8 cellular contexts compared by ENCODE assay signal in the genomic region with DNA sequence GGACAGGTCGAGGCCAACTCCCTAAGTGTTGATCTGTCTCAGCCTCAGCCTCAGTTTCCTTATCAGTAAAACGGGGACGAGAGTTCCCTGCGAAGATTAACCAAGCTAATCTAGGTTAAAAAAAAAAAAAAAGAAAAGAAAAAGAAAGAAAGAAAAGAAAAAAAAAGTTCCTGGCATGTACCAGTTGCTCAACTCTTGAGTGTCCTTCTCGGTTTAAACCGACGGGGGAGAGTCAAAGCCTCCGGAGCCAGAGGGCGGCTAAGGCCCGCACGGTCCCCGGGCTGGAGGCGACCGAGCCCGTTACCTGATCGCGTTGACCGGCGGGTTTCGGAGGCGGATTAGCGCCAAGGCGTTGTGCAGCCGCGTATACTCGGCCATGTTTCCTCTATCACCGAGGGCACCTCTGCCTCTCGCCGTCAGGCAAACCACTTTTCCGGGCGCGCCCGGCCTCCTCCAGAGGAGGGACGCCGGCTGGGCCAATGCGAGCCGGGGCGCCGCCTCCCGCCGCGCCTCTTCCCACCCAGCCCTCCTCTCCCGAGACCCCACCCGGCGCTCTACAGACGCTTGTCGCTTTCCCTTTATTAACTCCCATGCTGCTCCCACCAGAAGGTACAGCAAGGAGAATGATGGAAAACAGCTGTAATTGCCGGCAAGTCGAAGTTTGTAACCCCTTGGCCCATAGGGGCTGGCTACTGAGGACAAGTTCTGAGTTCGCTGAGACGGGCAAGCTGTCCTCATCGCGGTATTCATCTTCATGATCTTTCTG. TPM values are rescaled to one million over a fixed set of nuclear protein-coding genes. Genes with fewer than 3 reads are reported as not detected.
DNase-seq lines count a peak whose midpoint lies in the region; ATAC-seq and TF ChIP-seq lines count a peak whose summit lies in the region.

TSS of gene EHHADH (minus strand) at position 405 of the 766 bp plus-strand sequence. CDS start at position 378, 27 bp downstream.

- peak within 1 kb of the TSS; percentile 58 for H3K4me3 ChIP-seq in HEK293 (ENCODE audit: low read depth, low read length)
- peak within 1 kb of the TSS; percentile 43 to 48 for H3K4me3 ChIP-seq in left lung

- peak; percentile 100 for ATAC-seq in left lung

- H3K27ac ChIP-seq in HEK293 (ENCODE audit: extremely low read depth, low read depth, low read length) (no peak within 1 kb of the TSS), left lung (peak within 1 kb of the TSS in 1 of 2 donors; percentile 72)

- POLR2A ChIA-PET in HEK293 (lab: Yijun Ruan, JAX) = interaction anchor here (0.6 kb wide), 2 partner anchors 128 to 241 kb away, joined by 3 read pairs; no protein-coding TSS in a partner anchor

- H3K27me3 ChIP-seq in left lung = no peaks in the 10 kb centered on the region

- peak; percentile 35 for DNase-seq in DMS79 treated with DMSO at 0.1 percent for 48 hours (lab: John Stamatoyannopoulos, UW)
- peak; percentile 83 for DNase-seq in NCI-H2171 (lab: John Stamatoyannopoulos, UW)
- peak; percentile 27 to 28 for DNase-seq in activated CD4-positive, alpha-beta T cell treated with anti-CD3 and anti-CD28 coated beads for 4 hours
- DNase-seq in dedifferentiated amniotic fluid mesenchymal stem cell (ENCODE audit: extremely low spot score) = peak; percentile 27
- DNase-seq in left lung = peak; percentile 88 to 96
- peak; percentile 29 to 48 for DNase-seq in stimulated activated CD4-positive, alpha-beta T cell treated with anti-CD3 and anti-CD28 coated beads, Interleukin-2, amount 100 ng/mL, for 48 hours
- no peak for DNase-seq in NCI-H1417 treated with DMSO at 0.1 percent for 48 hours (lab: John Stamatoyannopoulos, UW)

- no peaks in the 10 kb centered on the region for H3K4me1 ChIP-seq in HEK293 (ENCODE audit: control insufficient read depth, insufficient read depth, low read length)
- no peaks in the 10 kb centered on the region for H3K4me1 ChIP-seq in left lung

- no peaks in the 10 kb centered on the region for H3K9me3 ChIP-seq in HEK293 (ENCODE audit: control insufficient read depth, insufficient read depth, low read depth, low read length)
- peaks cover 0 to 15% of the 10 kb centered on the region in 2 donors for H3K9me3 ChIP-seq in left lung

- no peaks in the 10 kb centered on the region for H3K36me3 ChIP-seq in HEK293 (ENCODE audit: control insufficient read depth in 2 of 2, insufficient read depth in 1 of 2, low read length in 2 of 2)
- no peaks in the 10 kb centered on the region for H3K36me3 ChIP-seq in left lung

- intact Hi-C loops in left lung (cut with DNase I) = no loop called here

- TF ChIP-seq CTCF in HEK293 (tag by site-specific recombination; IDR thresholded peaks at IDR 0.05) (no peak), left lung (IDR thresholded peaks at IDR 0.05) (no peak)

- CTCF ChIA-PET in HEK293 (lab: Yijun Ruan, JAX) = interaction anchor here (0.5 to 1.0 kb wide), 3 partner anchors 26 to 1558 kb away, joined by 3 to 5 read pairs (median 4); no protein-coding TSS in a partner anchor

TF ChIP-seq in HEK293, 187 proteins besides CTCF, POLR2A, EP300 and RAD21 (continues in another document):
- TF ChIP-seq, protein P1, sequence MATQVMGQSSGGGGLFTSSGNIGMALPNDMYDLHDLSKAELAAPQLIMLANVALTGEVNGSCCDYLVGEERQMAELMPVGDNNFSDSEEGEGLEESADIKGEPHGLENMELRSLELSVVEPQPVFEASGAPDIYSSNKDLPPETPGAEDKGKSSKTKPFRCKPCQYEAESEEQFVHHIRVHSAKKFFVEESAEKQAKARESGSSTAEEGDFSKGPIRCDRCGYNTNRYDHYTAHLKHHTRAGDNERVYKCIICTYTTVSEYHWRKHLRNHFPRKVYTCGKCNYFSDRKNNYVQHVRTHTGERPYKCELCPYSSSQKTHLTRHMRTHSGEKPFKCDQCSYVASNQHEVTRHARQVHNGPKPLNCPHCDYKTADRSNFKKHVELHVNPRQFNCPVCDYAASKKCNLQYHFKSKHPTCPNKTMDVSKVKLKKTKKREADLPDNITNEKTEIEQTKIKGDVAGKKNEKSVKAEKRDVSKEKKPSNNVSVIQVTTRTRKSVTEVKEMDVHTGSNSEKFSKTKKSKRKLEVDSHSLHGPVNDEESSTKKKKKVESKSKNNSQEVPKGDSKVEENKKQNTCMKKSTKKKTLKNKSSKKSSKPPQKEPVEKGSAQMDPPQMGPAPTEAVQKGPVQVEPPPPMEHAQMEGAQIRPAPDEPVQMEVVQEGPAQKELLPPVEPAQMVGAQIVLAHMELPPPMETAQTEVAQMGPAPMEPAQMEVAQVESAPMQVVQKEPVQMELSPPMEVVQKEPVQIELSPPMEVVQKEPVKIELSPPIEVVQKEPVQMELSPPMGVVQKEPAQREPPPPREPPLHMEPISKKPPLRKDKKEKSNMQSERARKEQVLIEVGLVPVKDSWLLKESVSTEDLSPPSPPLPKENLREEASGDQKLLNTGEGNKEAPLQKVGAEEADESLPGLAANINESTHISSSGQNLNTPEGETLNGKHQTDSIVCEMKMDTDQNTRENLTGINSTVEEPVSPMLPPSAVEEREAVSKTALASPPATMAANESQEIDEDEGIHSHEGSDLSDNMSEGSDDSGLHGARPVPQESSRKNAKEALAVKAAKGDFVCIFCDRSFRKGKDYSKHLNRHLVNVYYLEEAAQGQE (tag by site-specific recombination; IDR thresholded peaks at IDR 0.05) = no peak
- TF ChIP-seq ZNF433 (tag by site-specific recombination; IDR thresholded peaks at IDR 0.05; ENCODE audit: low read depth) = no peak
- TF ChIP-seq KLF10 (tag by site-specific recombination; IDR thresholded peaks at IDR 0.05) = peak; percentile 36; the same call in 1 of the 2 replicates
- no peak for TF ChIP-seq ZNF26 (tag by site-specific recombination; IDR thresholded peaks at IDR 0.05)
- TF ChIP-seq ZNF366 (tag by site-specific recombination; conservative IDR thresholded peaks at IDR 0.05) = peak; percentile 11; the same call in 1 of the 2 replicates
- no peak for TF ChIP-seq ZNF596 (tag by site-specific recombination; IDR thresholded peaks at IDR 0.05)
- TF ChIP-seq ZBTB6 (tag by site-specific recombination; IDR thresholded peaks at IDR 0.05) = no peak
- no peak for TF ChIP-seq ZNF707 (tag by site-specific recombination; IDR thresholded peaks at IDR 0.05)
- peak; percentile 25; the same call in 1 of the 2 replicates for TF ChIP-seq ZNF501 (tag by site-specific recombination; IDR thresholded peaks at IDR 0.05)
- no peak for TF ChIP-seq WT1 (tag by site-specific recombination; IDR thresholded peaks at IDR 0.05)
- 0 out of 2 replicates have a peak, but pooled peaks have one; percentile 37 for TF ChIP-seq ZNF341 (tag by site-specific recombination; IDR thresholded peaks at IDR 0.05; ENCODE audit: low read depth)
- no peak for TF ChIP-seq ZNF521 (tag by site-specific recombination; IDR thresholded peaks at IDR 0.05)
- no peak for TF ChIP-seq ZNF645 (tag by site-specific recombination; IDR thresholded peaks at IDR 0.05)
- peak; percentile 56 for TF ChIP-seq ZIC2 (tag by site-specific recombination; IDR thresholded peaks at IDR 0.05)
- no peak for TF ChIP-seq HOXA7 (CRISPR knock-in tag; IDR thresholded peaks at IDR 0.05; ENCODE audit: borderline replicate concordance)
- TF ChIP-seq ZNF747 (tag by site-specific recombination; IDR thresholded peaks at IDR 0.05) = no peak
- TF ChIP-seq ZNF16 (tag by site-specific recombination; IDR thresholded peaks at IDR 0.05; ENCODE audit: low read depth) = no peak
- peak; percentile 84 for TF ChIP-seq SCRT2 (tag by site-specific recombination; IDR thresholded peaks at IDR 0.05)
- TF ChIP-seq ZNF701 (tag by site-specific recombination; IDR thresholded peaks at IDR 0.05) = no peak
- TF ChIP-seq GLI4 (tag by site-specific recombination; IDR thresholded peaks at IDR 0.05) = no peak
- TF ChIP-seq REPIN1 (tag by site-specific recombination; IDR thresholded peaks at IDR 0.05; ENCODE audit: low read depth) = no peak
- TF ChIP-seq ZBTB7A (tag by site-specific recombination; IDR thresholded peaks at IDR 0.05; ENCODE audit: low read depth) = no peak
- no peak for TF ChIP-seq ZNF785 (tag by site-specific recombination; IDR thresholded peaks at IDR 0.05)
- TF ChIP-seq ZNF664 (tag by site-specific recombination; IDR thresholded peaks at IDR 0.05) = no peak
- peak; percentile 54 for TF ChIP-seq KLF8 (tag by site-specific recombination; IDR thresholded peaks at IDR 0.05)
- TF ChIP-seq RBAK (tag by site-specific recombination; IDR thresholded peaks at IDR 0.05) = no peak
- no peak for TF ChIP-seq ZNF623 (tag by site-specific recombination; IDR thresholded peaks at IDR 0.05)

RNA-seq across cellular contexts. Expression of gene EHHADH, which starts in this region (rescaled TPM):
- 10 to 100 TPM in 1 of 2 donors, 1 to 10 TPM in 1; 7.4 to 13.5 TPM for total RNA-seq in left lung
